12 cellular contexts compared by ENCODE assay signal in the genomic region with DNA sequence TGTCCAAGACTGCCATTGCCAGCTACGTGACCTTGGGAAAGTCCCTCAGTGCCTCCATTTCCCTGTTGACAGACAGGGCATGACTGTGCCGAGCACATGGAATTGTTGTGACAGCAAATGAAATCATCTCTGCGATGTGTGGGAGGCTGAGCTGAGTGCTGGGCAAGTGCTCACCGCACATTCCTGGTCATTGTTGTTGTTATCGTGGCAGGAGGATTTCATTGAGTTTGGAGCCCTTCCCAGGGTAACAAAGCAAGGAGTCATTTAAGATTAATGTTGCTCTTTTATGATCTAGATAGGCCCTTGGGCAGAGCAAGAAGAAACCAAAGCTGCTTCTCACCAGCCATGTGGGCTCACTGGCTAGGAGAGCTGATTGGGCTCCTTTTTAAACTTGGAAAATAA. TPM values are rescaled to one million over a fixed set of nuclear protein-coding genes. Genes with fewer than 3 reads are reported as not detected.
A peak's percentile ranks its signal among the peaks of the same experiment; 100 is the strongest.
DNase-seq lines count a peak whose midpoint lies in the region; ATAC-seq, FAIRE-seq and TF ChIP-seq lines count a peak whose summit lies in the region.
"Had no signal": no experiment of that assay in that cellular context is flagged by ENCODE, and none has a peak within 500 bp of the region (broad histone marks: within the 10 kb centered on the region; RNA-seq: fewer than 3 reads in every experiment).

No MANE protein-coding gene starts in this region.

- H3K4me1 Mint-ChIP-seq in effector memory CD8-positive, alpha-beta T cell (ENCODE audit: low read depth in 2 of 2) = peaks cover 0 to 4% of the 10 kb centered on the region in 2 donors

- FAIRE-seq in RCC 7860 (lab: Jason Lieb, UNC) = peak; percentile 94

- no peak for TF ChIP-seq CTCF in AG09309 (IDR thresholded peaks at IDR 0.05; ENCODE audit: control insufficient read depth, insufficient read depth, low read depth, low read length, missing control alignments)

- H3K36me3 Mint-ChIP-seq in effector memory CD8-positive, alpha-beta T cell (ENCODE audit: insufficient read depth) = no peaks in the 10 kb centered on the region

- H3K9me3 Mint-ChIP-seq in effector memory CD8-positive, alpha-beta T cell = no peaks in the 10 kb centered on the region
- H3K9me3 Mint-ChIP-seq: neural crest cell had no signal

- DNase-seq in AG09309 (ENCODE audit: low read depth) (peak; percentile 96), RCC 7860 (ENCODE audit: low spot score) (peak; percentile 97), non-pigmented ciliary epithelial cell (ENCODE audit: low read depth) (peak; percentile 91)
- DNase-seq in NK-92 treated with Interleukin-12 subunit alpha and Interleukin-12 subunit beta, amount 100 ng/mL, for 24 hours (lab: John Stamatoyannopoulos, UW) = no peak
- no peak for DNase-seq in effector memory CD8-positive, alpha-beta T cell
- DNase-seq: gastrocnemius medialis, NCI-H1105 had no signal

- no peaks in the 10 kb centered on the region for H3K27me3 Mint-ChIP-seq in effector memory CD8-positive, alpha-beta T cell

- H3K27ac Mint-ChIP-seq in effector memory CD8-positive, alpha-beta T cell = no peak overlapping the region

- no peak overlapping the region for H3K4me3 Mint-ChIP-seq in effector memory CD8-positive, alpha-beta T cell
- H3K4me3 Mint-ChIP-seq: neural crest cell had no signal

- H3K4me3 ChIP-seq in AG09309 (ENCODE audit: control insufficient read depth, low read depth, low read length) = no peak overlapping the region
- H3K4me3 ChIP-seq: BLaER1 treated with 17β-estradiol and CSF1 and Interleukin-3, amounts not matched to agents 10 nM and 100 nM; gastrocnemius medialis had no signal

- peak; percentile 93 for ATAC-seq in esophagus mucosa
- ATAC-seq in GM18868 (IDR thresholded peaks at IDR 0.05; ENCODE audit: unreplicated experiment) = no peak
- ATAC-seq in GM21360 (IDR thresholded peaks at IDR 0.05; ENCODE audit: unreplicated experiment) = no peak
- no peak for ATAC-seq in effector memory CD8-positive, alpha-beta T cell (replicated peaks)

RNA-seq across cellular contexts. Expression of gene ITPKB, which starts 39.6 kb away (rescaled TPM):
- 10.9 TPM for total RNA-seq in esophagus mucosa

Comparison
In these comparisons a context has a peak if more than half of its experiments do, and no peak if none do; other contexts are left out.
1. DNase-seq: peak in AG09309 (single experiment), RCC 7860 (single experiment) and non-pigmented ciliary epithelial cell (single experiment); none in NK-92 treated with Interleukin-12 subunit alpha and Interleukin-12 subunit beta, amount 100 ng/mL, for 24 hours (single experiment) and effector memory CD8-positive, alpha-beta T cell (0 of 3).